ENCODE assay signal across 8 cellular contexts in the genomic region with DNA sequence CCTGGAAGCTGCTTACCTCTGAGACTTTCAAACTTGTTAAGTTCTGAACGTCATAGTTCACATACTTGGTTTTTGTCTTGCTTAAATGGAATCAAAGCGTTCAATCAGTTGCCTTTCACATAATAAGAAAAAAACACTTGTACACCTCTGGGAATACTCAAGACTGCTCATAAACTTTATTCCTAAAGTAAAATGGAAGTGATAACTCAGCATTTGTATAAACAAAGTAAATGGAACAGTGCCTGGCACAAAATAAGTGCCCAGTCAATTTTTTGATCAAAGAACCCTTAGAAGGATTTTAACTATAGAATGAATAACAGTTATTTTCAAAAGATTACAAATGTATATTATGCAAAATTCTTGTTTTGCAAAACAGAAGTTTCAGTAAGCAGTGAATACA. TPM values are rescaled to one million over a fixed set of nuclear protein-coding genes. Genes with fewer than 3 reads are reported as not detected.
DNase-seq lines count a peak whose midpoint lies in the region; ATAC-seq, FAIRE-seq and TF ChIP-seq lines count a peak whose summit lies in the region.

No MANE protein-coding gene starts in this region.

- peaks cover 5% of the 10 kb centered on the region for H3K36me3 ChIP-seq in CD4-positive, alpha-beta memory T cell (ENCODE audit: insufficient read depth, low read length)
- H3K36me3 ChIP-seq in PC-9 (ENCODE audit: low read depth), result peaks cover 28% of the 10 kb centered on the region
- peaks cover 2 to 6% of the 10 kb centered on the region in 2 experiments for H3K36me3 ChIP-seq in endothelial cell of umbilical vein (ENCODE audit: control insufficient read depth in 2 of 2, extremely low read depth in 1 of 2, insufficient read depth in 2 of 2, low read length in 2 of 2)
- peaks cover 14% of the 10 kb centered on the region for H3K36me3 ChIP-seq in osteoblast (ENCODE audit: insufficient read depth, low read length)

- TF ChIP-seq POLR2A in endothelial cell of umbilical vein (IDR thresholded peaks at IDR 0.05; ENCODE audit: low read depth, low read length), result no peak

- ATAC-seq in GM21360 (IDR thresholded peaks at IDR 0.05; ENCODE audit: unreplicated experiment) (no peak), HG03139 (IDR thresholded peaks at IDR 0.05; ENCODE audit: unreplicated experiment) (no peak)

- CTCF ChIA-PET in CD4-positive, alpha-beta memory T cell (lab: Charles Lee; ENCODE audit: partially characterized antibody), result interaction anchor here (1.3 kb wide), 1 partner anchor 93 kb away, joined by 4 read pairs; no protein-coding TSS in a partner anchor
- CTCF ChIA-PET in PC-9 (lab: Charles Lee) (no interaction called here), endothelial cell of umbilical vein (lab: Charles Lee) (interaction anchor here (1.0 to 1.9 kb wide), 2 partner anchors 24 to 62 kb away, joined by 3 to 5 read pairs; no protein-coding TSS in a partner anchor)

- no peaks in the 10 kb centered on the region for H3K9me3 Mint-ChIP-seq in CD4-positive, alpha-beta memory T cell

- peak overlapping the region; percentile 95 for H3K4me2 ChIP-seq in PC-9
- H3K4me2 ChIP-seq in endothelial cell of umbilical vein (ENCODE audit: insufficient read depth, low read length), result peak overlapping the region; percentile 99
- H3K4me2 ChIP-seq in osteoblast (ENCODE audit: insufficient read depth, low read length), result peak overlapping the region; percentile 83

- POLR2A ChIA-PET in CD4-positive, alpha-beta memory T cell (lab: Charles Lee; ENCODE audit: partially characterized antibody), result interaction anchor here (1.0 to 6.3 kb wide), 4 partner anchors 92 to 238 kb away, joined by 5 to 62 read pairs (median 10); a partner anchor contains a TSS
- POLR2A ChIA-PET in PC-9 (lab: Charles Lee; ENCODE audit: unreplicated experiment), result interaction anchor here (0.7 kb wide), 1 partner anchor 59 kb away, joined by 5 read pairs; no protein-coding TSS in a partner anchor
- POLR2A ChIA-PET in endothelial cell of umbilical vein (lab: Charles Lee), result interaction anchor here (1.2 kb wide), 1 partner anchor 59 kb away, joined by 3 read pairs; no protein-coding TSS in a partner anchor

- H3K9me1 ChIP-seq in endothelial cell of umbilical vein (replicated peaks; ENCODE audit: control insufficient read depth, extremely low read depth, insufficient read depth, low read length), result no peaks in the 10 kb centered on the region

- no TSS peak for BruUV-seq in PC-9 (replicated peaks; lab: Mats Ljungman, UMichigan)
- BruUV-seq in endothelial cell of umbilical vein (replicated peaks; lab: Mats Ljungman, UMichigan), result no TSS peak

- H3K27me3 ChIP-seq in CD4-positive, alpha-beta memory T cell (ENCODE audit: insufficient read depth, low read length), result no peaks in the 10 kb centered on the region
- H3K27me3 ChIP-seq in PC-9 (ENCODE audit: insufficient read depth, low read depth), result no peaks in the 10 kb centered on the region
- H3K27me3 ChIP-seq in endothelial cell of umbilical vein (ENCODE audit: control insufficient read depth in 2 of 2, insufficient read depth in 2 of 2, low read length in 2 of 2), result no peaks in the 10 kb centered on the region
- H3K27me3 ChIP-seq in osteoblast (ENCODE audit: insufficient read depth, low read length), result no peaks in the 10 kb centered on the region

- no peaks in the 10 kb centered on the region for H3K9me2 ChIP-seq in PC-9 (ENCODE audit: insufficient read depth)

- intact Hi-C loops in CD4-positive, alpha-beta memory T cell (cut with micrococcal nuclease), result no loop called here
- intact Hi-C loops in PC-9 (cut with micrococcal nuclease; ENCODE audit: unreplicated experiment), result loop anchor here (10.0 kb wide), 1 partner anchor 237 kb away; a partner anchor contains a TSS
- intact Hi-C loops in endothelial cell of umbilical vein (cut with micrococcal nuclease), result loop anchor here (5.0 kb wide), 1 partner anchor 1724 kb away; no protein-coding TSS in a partner anchor

- H2AFZ ChIP-seq in PC-9 (peak overlapping the region; percentile 83; the same call in 1 of the 2 replicates), endothelial cell of umbilical vein (ENCODE audit: low read depth, low read length) (no peak overlapping the region), osteoblast (ENCODE audit: low read length) (peak overlapping the region; percentile 88)

- no peaks in the 10 kb centered on the region for H3K27me3 Mint-ChIP-seq in CD4-positive, alpha-beta memory T cell

- H3K4me3 ChIP-seq in CD4-positive, alpha-beta memory T cell (ENCODE audit: low read length in 2 of 2), result peak overlapping the region; percentile 50 to 79
- H3K4me3 ChIP-seq in PC-9 (peak overlapping the region; percentile 69), endothelial cell of umbilical vein (replicated peaks in 1 of 3; ENCODE audit: insufficient read depth in 1 of 3, low read depth in 1 of 3, low read length in 3 of 3) (peak overlapping the region; percentile 88 to 100 (median 93)), osteoblast (ENCODE audit: insufficient read depth, low read length) (peak overlapping the region; percentile 97)

- H3K9ac ChIP-seq in endothelial cell of umbilical vein (replicated peaks; ENCODE audit: extremely low read depth, insufficient read depth, low read length), result peak overlapping the region; percentile 97

- TF ChIP-seq CTCF in PC-9 (conservative IDR thresholded peaks at IDR 0.05) (no peak), endothelial cell of umbilical vein (IDR thresholded peaks at IDR 0.05; ENCODE audit: extremely low read depth in 1 of 2, insufficient read depth in 1 of 2, low read depth in 1 of 2, low read length in 2 of 2) (no peak), osteoblast (IDR thresholded peaks at IDR 0.05; ENCODE audit: extremely low read depth, low read depth, low read length) (no peak)

- no peak for DNase-seq in CD4-positive, alpha-beta memory T cell
- DNase-seq in PC-9 (no peak), endothelial cell of umbilical vein (ENCODE audit: low read depth, low spot score) (no peak), osteoblast (ENCODE audit: insufficient read length, low spot score, missing footprints) (no peak), 8988T (no peak), NCI-H1092 treated with DMSO at 0.1 percent for 48 hours (lab: John Stamatoyannopoulos, UW) (no peak)

- peak overlapping the region; percentile 96 to 100 (median 99) for H3K4me3 Mint-ChIP-seq in CD4-positive, alpha-beta memory T cell

- H3K4me1 ChIP-seq in CD4-positive, alpha-beta memory T cell (ENCODE audit: insufficient read depth, low read length), result peaks cover 58% of the 10 kb centered on the region
- H3K4me1 ChIP-seq in PC-9 (replicated peaks; ENCODE audit: insufficient read depth) (peaks cover 32% of the 10 kb centered on the region), endothelial cell of umbilical vein (ENCODE audit: control insufficient read depth, extremely low read depth, insufficient read depth, low read length) (peaks cover 23% of the 10 kb centered on the region), osteoblast (ENCODE audit: insufficient read depth, low read length) (peaks cover 19% of the 10 kb centered on the region)

- H3K27ac Mint-ChIP-seq in CD4-positive, alpha-beta memory T cell, result peak overlapping the region; percentile 97 to 100 (median 99)

- H3K9me3 ChIP-seq in CD4-positive, alpha-beta memory T cell (ENCODE audit: control insufficient read depth in 1 of 2, low read length in 2 of 2), result no peaks in the 10 kb centered on the region
- H3K9me3 ChIP-seq in PC-9 (ENCODE audit: insufficient read depth, low read depth), result no peaks in the 10 kb centered on the region
- no peaks in the 10 kb centered on the region for H3K9me3 ChIP-seq in endothelial cell of umbilical vein (replicated peaks; ENCODE audit: control insufficient read depth, insufficient read depth, low read length)
- no peaks in the 10 kb centered on the region for H3K9me3 ChIP-seq in osteoblast (ENCODE audit: low read depth, low read length)

- H3K27ac ChIP-seq in CD4-positive, alpha-beta memory T cell (ENCODE audit: low read depth, low read length), result peak overlapping the region; percentile 98
- H3K27ac ChIP-seq in PC-9 (peak overlapping the region; percentile 97), endothelial cell of umbilical vein (ENCODE audit: insufficient read depth, low read depth, low read length) (peak overlapping the region; percentile 97), osteoblast (ENCODE audit: low read depth, low read length) (peak overlapping the region; percentile 91)

- peaks cover 32 to 76% (median 54%) of the 10 kb centered on the region in 4 donors for H3K4me1 Mint-ChIP-seq in CD4-positive, alpha-beta memory T cell

- H3K79me2 ChIP-seq in PC-9 (ENCODE audit: low read depth) (peaks cover 60% of the 10 kb centered on the region), endothelial cell of umbilical vein (ENCODE audit: control insufficient read depth, insufficient read depth, low read length) (peaks cover 58% of the 10 kb centered on the region), osteoblast (ENCODE audit: insufficient read depth, low read length) (peaks cover 64% of the 10 kb centered on the region)

- dilution Hi-C loops in endothelial cell of umbilical vein (cut with MboI; ENCODE audit: extremely low pct_ligation_motif_present, low sequenced_read_pairs), result no loop called here

- peaks cover 10 to 43% of the 10 kb centered on the region in 2 donors for H3K36me3 Mint-ChIP-seq in CD4-positive, alpha-beta memory T cell

- H3F3A ChIP-seq in PC-9 (ENCODE audit: insufficient read depth, low read depth), result peaks cover 28% of the 10 kb centered on the region

- FAIRE-seq in endothelial cell of umbilical vein (lab: Jason Lieb, UNC), result no peak

- peaks cover 54% of the 10 kb centered on the region for H4K20me1 ChIP-seq in PC-9 (ENCODE audit: insufficient read depth)
- H4K20me1 ChIP-seq in endothelial cell of umbilical vein (replicated peaks; ENCODE audit: control insufficient read depth, extremely low read depth, insufficient read depth, low read length), result no peaks in the 10 kb centered on the region
- peaks cover 41% of the 10 kb centered on the region for H4K20me1 ChIP-seq in osteoblast (ENCODE audit: insufficient read depth, low read length)

RNA-seq across cellular contexts. Expression of a gene that starts 1.3 kb away (rescaled TPM):
- 10 to 100 TPM; 57.0 to 57.1 TPM for total RNA-seq in CD4-positive, alpha-beta memory T cell
- 10 to 100 TPM; 44.3 to 49.7 TPM for polyA plus RNA-seq in CD4-positive, alpha-beta memory T cell
- total RNA-seq in PC-9 (2021) (62.7 and 65.1 TPM in 2 replicates), endothelial cell of umbilical vein (63.8 and 66.9 TPM in 2 replicates), osteoblast (69.1 and 88.1 TPM in 2 replicates)
- 17.9 and 20.6 TPM in 2 replicates for polyA plus RNA-seq in endothelial cell of umbilical vein
- 32.5 and 36.3 TPM in 2 replicates for polyA plus RNA-seq in endothelial cell of umbilical vein (2011; cell fraction: cytosol; rRNA removed)
- polyA plus RNA-seq in endothelial cell of umbilical vein (2011; cell fraction: nucleus; rRNA removed), result 22.6 and 25.0 TPM in 2 replicates
- 44.2 and 54.4 TPM in 2 replicates for polyA plus RNA-seq in endothelial cell of umbilical vein (2012)
- 19.1 and 28.6 TPM in 2 replicates for polyA minus RNA-seq in endothelial cell of umbilical vein
- 30.6 TPM for polyA minus RNA-seq in endothelial cell of umbilical vein (2011; cell fraction: cytosol; rRNA and poly(A)+ RNA removed)
- 39.8 and 59.0 TPM in 2 replicates for polyA minus RNA-seq in endothelial cell of umbilical vein (2011; cell fraction: nucleus; rRNA and poly(A)+ RNA removed)

RNA-seq across cellular contexts. Expression of a gene that starts 14.2 kb away (rescaled TPM):
- 1 to 10 TPM in 1 of 2 experiments, not detected in 1; 1.5 TPM for total RNA-seq in CD4-positive, alpha-beta memory T cell
- polyA plus RNA-seq in CD4-positive, alpha-beta memory T cell, result not detected
- total RNA-seq in PC-9 (2021), result 1.5 and 2.8 TPM in 2 replicates
- total RNA-seq in endothelial cell of umbilical vein, result 0.82 and 0.99 TPM in 2 replicates
- polyA plus RNA-seq in endothelial cell of umbilical vein, result not detected in 2 replicates
- 0.18 and 0.19 TPM in 2 replicates for polyA plus RNA-seq in endothelial cell of umbilical vein (2011; cell fraction: cytosol; rRNA removed)
- polyA plus RNA-seq in endothelial cell of umbilical vein (2011; cell fraction: nucleus; rRNA removed), result 0.78 TPM in 1 of 2 replicates, not detected in the other
- 0.60 and 0.78 TPM in 2 replicates for polyA plus RNA-seq in endothelial cell of umbilical vein (2012)
- 3.7 TPM in 1 of 2 replicates, not detected in the other for polyA minus RNA-seq in endothelial cell of umbilical vein
- not detected for polyA minus RNA-seq in endothelial cell of umbilical vein (2011; cell fraction: cytosol; rRNA and poly(A)+ RNA removed)
- polyA minus RNA-seq in endothelial cell of umbilical vein (2011; cell fraction: nucleus; rRNA and poly(A)+ RNA removed), result 1.4 TPM in 1 of 2 replicates, not detected in the other
- total RNA-seq in osteoblast, result 0.29 and 1.8 TPM in 2 replicates
